Comparison of ENCODE assay signal across 12 cellular contexts in the genomic region with DNA sequence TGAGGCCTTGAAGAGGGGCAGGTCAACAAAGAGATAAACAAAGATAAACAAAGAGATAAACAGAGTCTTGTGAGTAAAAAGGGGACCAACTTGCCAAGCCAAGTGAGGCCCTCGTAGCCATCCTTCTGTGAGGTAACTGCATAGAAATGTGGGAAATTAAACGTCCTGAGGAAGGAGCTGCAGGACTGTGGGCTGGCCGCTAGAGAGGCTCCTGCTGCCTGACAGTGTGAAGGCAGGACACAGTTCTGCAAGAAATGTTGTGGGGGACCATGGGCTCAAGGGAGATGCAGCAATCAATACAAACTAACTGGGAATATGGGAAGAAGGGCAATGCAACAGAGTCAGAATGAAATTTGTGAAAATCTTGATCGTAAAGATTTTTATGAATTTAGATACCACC.
DNase-seq lines count a peak whose midpoint lies in the region; ATAC-seq, FAIRE-seq and TF ChIP-seq lines count a peak whose summit lies in the region.
"Had no signal": no experiment of that assay in that cellular context is flagged by ENCODE, and none has a peak within 500 bp of the region (broad histone marks: within the 10 kb centered on the region; RNA-seq: fewer than 3 reads in every experiment).

No MANE protein-coding gene starts in this region.

- no peak for TF ChIP-seq POLR2A in breast epithelium (IDR thresholded peaks at IDR 0.05)

- H3K4me1 Mint-ChIP-seq in MCF 10A (ENCODE audit: insufficient read depth, unreplicated experiment): peaks cover 6% of the 10 kb centered on the region
- no peaks in the 10 kb centered on the region for H3K4me1 Mint-ChIP-seq in stimulated activated naive B cell treated with anti-CD40 and anti-IgM and Interleukin-4, amounts not matched to agents 10 μg/mL and 1 μg/mL and 100 μg/mL, for 72 hours
- H3K4me1 Mint-ChIP-seq: central memory CD8-positive, alpha-beta T cell had no signal

- TF ChIP-seq CTCF in MCF 10A (IDR thresholded peaks at IDR 0.05; ENCODE audit: unreplicated experiment) (no peak), breast epithelium (IDR thresholded peaks at IDR 0.05) (no peak), OCI-LY1 (IDR thresholded peaks at IDR 0.05; ENCODE audit: low read length) (peak; percentile 9; the same call in 1 of the 2 replicates), epithelial cell of proximal tubule (conservative IDR thresholded peaks at IDR 0.05; ENCODE audit: low read depth, low read length) (peak; percentile 46)

- H3K27ac Mint-ChIP-seq in MCF 10A (ENCODE audit: low read depth, unreplicated experiment): no peak overlapping the region
- H3K27ac Mint-ChIP-seq in stimulated activated naive B cell treated with anti-CD40 and anti-IgM and Interleukin-4, amounts not matched to agents 10 μg/mL and 1 μg/mL and 100 μg/mL, for 72 hours: no peak overlapping the region
- H3K27ac Mint-ChIP-seq: activated CD8-positive, alpha-beta T cell treated with anti-CD3 and anti-CD28 coated beads, Interleukin-2, amount 10 ng/mL, durations not matched to agents 7 days and 5 days had no signal

- no peak overlapping the region for H2AFZ ChIP-seq in OCI-LY1 (ENCODE audit: low read length)

- H3K4me3 Mint-ChIP-seq in MCF 10A (ENCODE audit: unreplicated experiment): no peak overlapping the region
- H3K4me3 Mint-ChIP-seq in stimulated activated naive B cell treated with anti-CD40 and anti-IgM and Interleukin-4, amounts not matched to agents 10 μg/mL and 1 μg/mL and 100 μg/mL, for 72 hours: no peak overlapping the region
- H3K4me3 Mint-ChIP-seq: activated CD8-positive, alpha-beta T cell treated with anti-CD3 and anti-CD28 coated beads, Interleukin-2, amount 10 ng/mL, durations not matched to agents 7 days and 5 days; central memory CD8-positive, alpha-beta T cell had no signal

- no peaks in the 10 kb centered on the region for H3K4me1 ChIP-seq in breast epithelium
- no peaks in the 10 kb centered on the region for H3K4me1 ChIP-seq in OCI-LY1 (ENCODE audit: insufficient read depth, low read length, severe bottlenecking)

- H4K20me1 ChIP-seq in OCI-LY1 (ENCODE audit: insufficient read depth, low read length): no peaks in the 10 kb centered on the region

- H3K4me2 ChIP-seq in OCI-LY1 (ENCODE audit: low read length): no peak overlapping the region

- no peaks in the 10 kb centered on the region for H3K36me3 Mint-ChIP-seq in MCF 10A (ENCODE audit: insufficient read depth, unreplicated experiment)
- no peaks in the 10 kb centered on the region for H3K36me3 Mint-ChIP-seq in stimulated activated naive B cell treated with anti-CD40 and anti-IgM and Interleukin-4, amounts not matched to agents 10 μg/mL and 1 μg/mL and 100 μg/mL, for 72 hours

- no peaks in the 10 kb centered on the region for H3K9me2 ChIP-seq in OCI-LY1 (ENCODE audit: low read depth, low read length)

- no peaks in the 10 kb centered on the region for H3K9me3 Mint-ChIP-seq in MCF 10A (ENCODE audit: unreplicated experiment)
- H3K9me3 Mint-ChIP-seq in stimulated activated naive B cell treated with anti-CD40 and anti-IgM and Interleukin-4, amounts not matched to agents 10 μg/mL and 1 μg/mL and 100 μg/mL, for 72 hours: no peaks in the 10 kb centered on the region
- H3K9me3 Mint-ChIP-seq: central memory CD8-positive, alpha-beta T cell had no signal

- no peak for FAIRE-seq in urothelium cell line (lab: Jason Lieb, UNC)
- FAIRE-seq: keratinocyte, small intestine had no signal

- no peaks in the 10 kb centered on the region for H3K36me3 ChIP-seq in breast epithelium
- H3K36me3 ChIP-seq in OCI-LY1 (ENCODE audit: insufficient read depth, low read length): no peaks in the 10 kb centered on the region

- no peaks in the 10 kb centered on the region for H3K79me2 ChIP-seq in OCI-LY1 (ENCODE audit: insufficient read depth, low read length)

- H3K27me3 ChIP-seq in breast epithelium (peaks cover 0 to 44% of the 10 kb centered on the region in 2 donors), OCI-LY1 (ENCODE audit: insufficient read depth, low read length) (no peaks in the 10 kb centered on the region)

- H3K27me3 Mint-ChIP-seq in MCF 10A (ENCODE audit: insufficient read depth, unreplicated experiment): peaks cover 56% of the 10 kb centered on the region
- H3K27me3 Mint-ChIP-seq in stimulated activated naive B cell treated with anti-CD40 and anti-IgM and Interleukin-4, amounts not matched to agents 10 μg/mL and 1 μg/mL and 100 μg/mL, for 72 hours: peaks cover 21 to 37% of the 10 kb centered on the region in 2 donors

- POLR2A ChIA-PET in MCF 10A (lab: Yijun Ruan, JAX): no interaction called here

- CTCF ChIA-PET in MCF 10A (lab: Yijun Ruan, JAX): interaction anchor here (0.6 to 1.4 kb wide), 5 partner anchors 10 to 262 kb away, joined by 3 to 6 read pairs (median 4); no protein-coding TSS in a partner anchor

- no TSS peak for BruUV-seq in MCF 10A (replicated peaks; lab: Mats Ljungman, UMichigan)

- H3F3A ChIP-seq in OCI-LY1 (ENCODE audit: insufficient read depth, low read length): no peaks in the 10 kb centered on the region

- H3K9me3 ChIP-seq in breast epithelium (no peaks in the 10 kb centered on the region), OCI-LY1 (ENCODE audit: low read length) (no peaks in the 10 kb centered on the region)

- intact Hi-C loops in MCF 10A (cut with micrococcal nuclease): no loop called here
- intact Hi-C loops in breast epithelium (cut with DNase I; ENCODE audit: low total_unique reads): loop anchor here (5.0 kb wide), 1 partner anchor 965 kb away; no protein-coding TSS in a partner anchor

- H3K4me3 ChIP-seq in breast epithelium: no peak overlapping the region
- no peak overlapping the region for H3K4me3 ChIP-seq in OCI-LY1 (ENCODE audit: low read depth, low read length, poor library complexity, severe bottlenecking)
- no peak overlapping the region for H3K4me3 ChIP-seq in epithelial cell of proximal tubule (ENCODE audit: low read depth, low read length)

- H3K27ac ChIP-seq in breast epithelium (no peak overlapping the region), OCI-LY1 (ENCODE audit: low read depth, low read length, poor library complexity, severe bottlenecking) (no peak overlapping the region)

- no peak for ATAC-seq in stimulated activated naive B cell treated with anti-CD40 and anti-IgM and Interleukin-4, amounts not matched to agents 10 μg/mL and 1 μg/mL and 100 μg/mL, for 72 hours (replicated peaks)
- ATAC-seq: activated CD8-positive, alpha-beta T cell treated with anti-CD3 and anti-CD28 coated beads, Interleukin-2, amount 10 ng/mL, durations not matched to agents 7 days and 5 days had no signal

- no peak overlapping the region for H3K9ac ChIP-seq in OCI-LY1 (ENCODE audit: low read length)

- DNase-seq in MCF 10A (ENCODE audit: unreplicated experiment) (peak; percentile 9), breast epithelium (ENCODE audit: low spot score in 2 of 2) (no peak), epithelial cell of proximal tubule (ENCODE audit: low read depth) (no peak), urothelium cell line (ENCODE audit: low spot score) (peak; percentile 60), cerebellar cortex (ENCODE audit: low spot score) (no peak)
- no peak for DNase-seq in stimulated activated naive B cell treated with anti-CD40 and anti-IgM and Interleukin-4, amounts not matched to agents 10 μg/mL and 1 μg/mL and 100 μg/mL, for 72 hours
- no peak for DNase-seq in stimulated activated CD4-positive, alpha-beta T cell treated with anti-CD3 and anti-CD28 coated beads, Interleukin-1b, Interleukin-23, amount 100 ng/mL, for 48 hours
- DNase-seq: activated CD8-positive, alpha-beta T cell treated with anti-CD3 and anti-CD28 coated beads, Interleukin-2, amount 10 ng/mL, durations not matched to agents 7 days and 5 days; small intestine had no signal

Comparison
In these comparisons a context has a peak if more than half of its experiments do, and no peak if none do; other contexts are left out.
1. DNase-seq: peak in MCF 10A (single experiment) and urothelium cell line (single experiment); none in breast epithelium (0 of 2), epithelial cell of proximal tubule (single experiment), stimulated activated naive B cell treated with anti-CD40 and anti-IgM and Interleukin-4, amounts not matched to agents 10 μg/mL and 1 μg/mL and 100 μg/mL, for 72 hours (single experiment), cerebellar cortex (single experiment) and stimulated activated CD4-positive, alpha-beta T cell treated with anti-CD3 and anti-CD28 coated beads, Interleukin-1b, Interleukin-23, amount 100 ng/mL, for 48 hours (single experiment).
2. CTCF ChIP-seq: peak in OCI-LY1 (single experiment) and epithelial cell of proximal tubule (single experiment); none in MCF 10A (single experiment) and breast epithelium (0 of 3).